8 cellular contexts compared by ENCODE assay signal in the genomic region with DNA sequence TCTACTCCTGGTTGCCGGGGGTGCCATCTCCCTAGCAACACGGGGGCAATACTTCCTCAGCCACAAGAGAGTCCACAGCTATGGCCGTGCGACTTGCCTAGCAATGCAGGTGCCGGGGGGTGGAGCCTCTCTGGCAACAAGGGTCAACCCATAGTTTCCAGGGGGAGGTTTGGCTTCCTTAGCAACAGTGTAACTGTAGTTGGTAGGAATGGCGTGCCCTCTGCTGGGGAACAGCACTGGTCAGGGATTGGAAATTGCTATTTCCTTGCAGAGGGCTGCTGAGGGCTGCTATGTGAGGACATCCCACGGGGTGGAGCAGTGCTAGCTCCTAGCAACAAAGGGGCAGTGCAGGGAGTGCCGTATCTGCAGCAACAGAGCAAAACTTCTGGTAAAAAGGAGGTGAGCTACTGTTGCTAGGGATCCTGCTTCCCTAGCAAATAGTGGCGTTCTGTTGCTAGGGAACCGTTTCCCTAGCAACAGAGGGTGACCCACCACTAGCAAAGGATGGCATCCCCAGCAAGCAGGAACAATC. TPM values are rescaled to one million over a fixed set of nuclear protein-coding genes. Genes with fewer than 3 reads are reported as not detected.
DNase-seq lines count a peak whose midpoint lies in the region; ATAC-seq, FAIRE-seq and TF ChIP-seq lines count a peak whose summit lies in the region.

No MANE protein-coding gene starts in this region.

- peak overlapping the region; percentile 90 for H3K27ac ChIP-seq in endodermal cell (ENCODE audit: low read depth, low read length)

- DNase-seq in NCI-H2227 treated with DMSO at 0.1 percent for 48 hours (lab: John Stamatoyannopoulos, UW) (peak; percentile 99), endodermal cell (peak; percentile 97), nephron progenitor cell (peak; percentile 79), CD14-positive monocyte (ENCODE audit: low spot score) (no peak)

- peaks cover 46% of the 10 kb centered on the region for H3K36me3 ChIP-seq in endodermal cell (ENCODE audit: control insufficient read depth, insufficient read depth, low read length)

- no peak overlapping the region for H3K4me3 ChIP-seq in endodermal cell (ENCODE audit: low read length)

- H3K9ac ChIP-seq in endodermal cell (ENCODE audit: extremely low read depth, low read length, poor library complexity, severe bottlenecking) = peak overlapping the region; percentile 25

- intact Hi-C loops in CD14-positive monocyte (cut with micrococcal nuclease) = no loop called here

- 34 to 52% methylated on average over 7 to 10 of the region's 10 CpGs for WGBS in endodermal cell (ENCODE audit: insufficient coverage in 1 of 2, insufficient read length in 1 of 2), 2 experiments

- no peaks in the 10 kb centered on the region for H3K27me3 ChIP-seq in endodermal cell (ENCODE audit: control insufficient read depth, insufficient read depth, low read length, poor library complexity, severe bottlenecking)

- H3K27me3 Mint-ChIP-seq in endodermal cell (ENCODE audit: insufficient read depth) = no peaks in the 10 kb centered on the region
- no peaks in the 10 kb centered on the region for H3K27me3 Mint-ChIP-seq in nephron progenitor cell (ENCODE audit: low read depth, poor library complexity)
- H3K27me3 Mint-ChIP-seq in CD14-positive monocyte (ENCODE audit: low read depth in 3 of 3) = no peaks in the 10 kb centered on the region

- no peaks in the 10 kb centered on the region for H3K9me3 ChIP-seq in endodermal cell (ENCODE audit: control insufficient read depth, low read length)

- H3K36me3 Mint-ChIP-seq in endodermal cell (ENCODE audit: low read depth) (peaks cover 47% of the 10 kb centered on the region), nephron progenitor cell (ENCODE audit: low read depth) (peaks cover 29% of the 10 kb centered on the region), CD14-positive monocyte (peaks cover 55 to 84% of the 10 kb centered on the region in 2 donors)

- no peaks in the 10 kb centered on the region for H3K4me1 ChIP-seq in endodermal cell (ENCODE audit: control insufficient read depth, insufficient read depth, low read length)

- TF ChIP-seq CTCF in endodermal cell (conservative IDR thresholded peaks at IDR 0.05) (peak; percentile 79), nephron progenitor cell (IDR thresholded peaks at IDR 0.05) (peak; percentile 63), CD14-positive monocyte (IDR thresholded peaks at IDR 0.05) (no peak)

- H3K4me1 Mint-ChIP-seq in endodermal cell (no peaks in the 10 kb centered on the region), nephron progenitor cell (peaks cover 17% of the 10 kb centered on the region), CD14-positive monocyte (peaks cover 2% of the 10 kb centered on the region)

- peak; percentile 97 for FAIRE-seq in G401.6 (lab: Jason Lieb, UNC)

- H3K4me3 Mint-ChIP-seq in endodermal cell = no peak overlapping the region
- H3K4me3 Mint-ChIP-seq in nephron progenitor cell = no peak overlapping the region
- H3K4me3 Mint-ChIP-seq in CD14-positive monocyte = no peak overlapping the region

- H3K9me3 Mint-ChIP-seq in endodermal cell = no peaks in the 10 kb centered on the region
- H3K9me3 Mint-ChIP-seq in nephron progenitor cell = no peaks in the 10 kb centered on the region
- peaks cover 0 to 2% (median 0%) of the 10 kb centered on the region in 7 donors for H3K9me3 Mint-ChIP-seq in CD14-positive monocyte

- H3K27ac Mint-ChIP-seq in endodermal cell (peak overlapping the region; percentile 66), nephron progenitor cell (peak overlapping the region; percentile 98), CD14-positive monocyte (peak overlapping the region in 3 of 7 donors; percentile 46 to 78 (median 49))

- ATAC-seq in GM18520 (IDR thresholded peaks at IDR 0.05; ENCODE audit: unreplicated experiment) (no peak), GM19463 (IDR thresholded peaks at IDR 0.05; ENCODE audit: unreplicated experiment) (no peak), GM18517 (IDR thresholded peaks at IDR 0.05; ENCODE audit: unreplicated experiment) (no peak)

RNA-seq across cellular contexts. Expression of gene TMC4, which starts 7.0 kb away (rescaled TPM):
- 10 to 100 TPM; 32.7 to 46.6 TPM for total RNA-seq in endodermal cell
- 0.82 TPM for polyA plus RNA-seq in endodermal cell (2013, experiment 1 of 2)
- 1.9 TPM for polyA plus RNA-seq in endodermal cell (2013, experiment 2 of 2)
- 1 to 10 TPM; 1.5 to 2.5 TPM for polyA plus RNA-seq in CD14-positive monocyte

RNA-seq across cellular contexts. Expression of gene MBOAT7, which starts 9.4 kb away (rescaled TPM):
- total RNA-seq in endodermal cell = 100 to 1,000 TPM; 126 to 131 TPM
- polyA plus RNA-seq in endodermal cell (2013, experiment 1 of 2) = 99.2 TPM
- polyA plus RNA-seq in endodermal cell (2013, experiment 2 of 2) = 87.1 TPM
- polyA plus RNA-seq in CD14-positive monocyte = 100 to 1,000 TPM in 1 of 2 donors, 10 to 100 TPM in 1; 84.0 to 115 TPM

RNA-seq across cellular contexts. Expression of gene TSEN34, which starts 11.1 kb away (rescaled TPM):
- 10 to 100 TPM; 26.0 to 27.5 TPM for total RNA-seq in endodermal cell
- polyA plus RNA-seq in endodermal cell (2013, experiment 1 of 2) = 47.2 TPM
- polyA plus RNA-seq in endodermal cell (2013, experiment 2 of 2) = 44.8 TPM
- polyA plus RNA-seq in CD14-positive monocyte = 100 to 1,000 TPM; 109 to 125 TPM

RNA-seq across cellular contexts. Expression of gene LENG1, which starts 20.5 kb away (rescaled TPM):
- total RNA-seq in endodermal cell = 1 to 10 TPM; 3.6 to 4.0 TPM
- 7.7 TPM for polyA plus RNA-seq in endodermal cell (2013, experiment 1 of 2)
- polyA plus RNA-seq in endodermal cell (2013, experiment 2 of 2) = 6.5 TPM
- 1 to 10 TPM; 4.2 to 5.4 TPM for polyA plus RNA-seq in CD14-positive monocyte

RNA-seq across cellular contexts. Expression of gene RPS9, which starts 20.7 kb away (rescaled TPM):
- total RNA-seq in endodermal cell = 1,000 to 10,000 TPM; 1,302 to 1,460 TPM
- polyA plus RNA-seq in endodermal cell (2013, experiment 1 of 2) = 1,601 TPM
- 1,537 TPM for polyA plus RNA-seq in endodermal cell (2013, experiment 2 of 2)
- 100 to 1,000 TPM; 756 to 983 TPM for polyA plus RNA-seq in CD14-positive monocyte
